Comparison of ENCODE assay signal across 7 cellular contexts in genomic region chr21:38126677-38127271, GRCh38.
A peak's percentile ranks its signal among the peaks of the same experiment; 100 is the strongest.
DNase-seq lines count a peak whose midpoint lies in the region; ATAC-seq and TF ChIP-seq lines count a peak whose summit lies in the region.

No MANE protein-coding gene starts in this region.

- peak; percentile 73 for TF ChIP-seq CTCF in GM13977 (IDR thresholded peaks at IDR 0.05; ENCODE audit: extremely low read depth, insufficient read depth, missing control alignments)

- ATAC-seq in GM21360 (IDR thresholded peaks at IDR 0.05; ENCODE audit: unreplicated experiment): no peak

- in situ Hi-C loops in GM13977 (cut with MboI; ENCODE audit: low pct_unique_long_range_greater_than_20kb, low sequenced_read_pairs, unreplicated experiment): no loop called here

- DNase-seq in GM13977 (ENCODE audit: low spot score) (peak; percentile 44), NCI-H1092 (lab: John Stamatoyannopoulos, UW) (peak; percentile 74), SKM-1 (lab: John Stamatoyannopoulos, UW; ENCODE audit: unreplicated experiment) (peak; percentile 19), amniotic stem cell (lab: John Stamatoyannopoulos, UW) (peak; percentile 19), iPS-NIHi11 (ENCODE audit: low spot score) (peak; percentile 77)
- peak; percentile 17 to 25 for DNase-seq in stimulated activated CD4-positive, alpha-beta T cell treated with anti-CD3 and anti-CD28 coated beads, Interleukin-1b, Interleukin-23, amount 100 ng/mL, for 4 hours (ENCODE audit: low read depth in 2 of 2)

Comparison
In these comparisons a context has a peak if more than half of its experiments do, and no peak if none do; other contexts are left out.
1. DNase-seq: peak in every context shown above with its lines; median percentile 77 in iPS-NIHi11; 74 in NCI-H1092; 44 in GM13977; 21 in stimulated activated CD4-positive, alpha-beta T cell treated with anti-CD3 and anti-CD28 coated beads, Interleukin-1b, Interleukin-23, amount 100 ng/mL, for 4 hours; 19 in SKM-1; 19 in amniotic stem cell.